Comparison of ENCODE assay signal across 1 cellular context in the genomic region with DNA sequence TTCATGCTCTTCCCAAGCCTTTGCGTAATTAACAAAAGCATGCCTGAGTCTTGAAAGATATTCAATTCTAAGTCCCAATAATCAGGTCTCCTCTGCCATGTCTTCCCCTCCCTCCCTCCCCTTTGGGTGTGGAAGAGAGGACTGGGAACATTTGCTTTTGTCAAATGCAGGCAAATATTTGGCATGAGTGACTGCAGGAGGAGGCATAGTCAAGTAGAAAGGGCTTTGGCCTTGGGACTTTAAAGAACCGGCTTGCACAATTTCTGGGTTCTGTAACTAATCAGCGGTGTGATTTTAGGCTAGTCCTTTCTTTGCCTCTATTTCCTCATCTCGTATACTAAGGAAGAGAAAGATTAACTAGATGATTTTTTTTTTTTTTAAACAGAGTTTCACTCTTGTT.
TF ChIP-seq lines count a peak whose summit lies in the region.

No MANE protein-coding gene starts in this region.

TF ChIP-seq in A549, 52 proteins besides CTCF, POLR2A, EP300 and RAD21 (continued from another document):
- TF ChIP-seq HEYL (CRISPR knock-in tag; IDR thresholded peaks at IDR 0.05) (no peak), CEBPB (IDR thresholded peaks at IDR 0.05) (no peak), TFCP2L1 (CRISPR knock-in tag; IDR thresholded peaks at IDR 0.05) (no peak), TP53 (CRISPR knock-in tag; IDR thresholded peaks at IDR 0.05) (no peak), EHF (CRISPR knock-in tag; IDR thresholded peaks at IDR 0.05) (no peak), ZNF302 (CRISPR knock-in tag; IDR thresholded peaks at IDR 0.05) (no peak), ZFP36 (IDR thresholded peaks at IDR 0.05; ENCODE audit: borderline replicate concordance, partially characterized antibody) (no peak), CHD4 (IDR thresholded peaks at IDR 0.05; ENCODE audit: borderline replicate concordance) (no peak)
